In genomic region chr1:48047116-48047515, GRCh38 we compare ENCODE assay signal across 30 cellular contexts. TPM values are rescaled to one million over a fixed set of nuclear protein-coding genes. Genes with fewer than 3 reads are reported as not detected.
A peak's percentile ranks its signal among the peaks of the same experiment; 100 is the strongest.
DNase-seq lines count a peak whose midpoint lies in the region; ATAC-seq lines count a peak whose summit lies in the region.
"Had no signal": no experiment of that assay in that cellular context is flagged by ENCODE, and none has a peak within 500 bp of the region (broad histone marks: within the 10 kb centered on the region; RNA-seq: fewer than 3 reads in every experiment).

No MANE protein-coding gene starts in this region.

- no peak overlapping the region for H3K4me3 Mint-ChIP-seq in natural killer cell treated with Interleukin-12 subunit alpha and Interleukin-12 subunit beta and Interleukin-15 and Interleukin-18, amount 100 ng/mL, for 72 hours
- H3K4me3 Mint-ChIP-seq: activated naive CD4-positive, alpha-beta T cell treated with anti-CD3 and anti-CD28 coated beads for 36 hours; CD4-positive, CD25-positive, alpha-beta regulatory T cell; neural crest cell had no signal

- peaks cover 0 to 2% of the 10 kb centered on the region in 2 donors for H3K4me1 Mint-ChIP-seq in natural killer cell treated with Interleukin-12 subunit alpha and Interleukin-12 subunit beta and Interleukin-15 and Interleukin-18, amount 100 ng/mL, for 72 hours (ENCODE audit: low read depth in 2 of 2)
- H3K4me1 Mint-ChIP-seq: CD4-positive, CD25-positive, alpha-beta regulatory T cell had no signal

- no peaks in the 10 kb centered on the region for H3K36me3 Mint-ChIP-seq in natural killer cell treated with Interleukin-12 subunit alpha and Interleukin-12 subunit beta and Interleukin-15 and Interleukin-18, amount 100 ng/mL, for 72 hours
- H3K36me3 Mint-ChIP-seq: CD4-positive, CD25-positive, alpha-beta regulatory T cell had no signal

- no peak overlapping the region for H3K9ac ChIP-seq in rectal smooth muscle tissue (ENCODE audit: low read length)

- in situ Hi-C loops in Caki2 (cut with HindIII; ENCODE audit: low pct_unique_long_range_greater_than_20kb, low sequenced_read_pairs): no loop called here

- peak overlapping the region; percentile 3 for H3K27ac ChIP-seq in rectal smooth muscle tissue (ENCODE audit: low read depth, low read length)
- H3K27ac ChIP-seq: dorsolateral prefrontal cortex, Peyer's patch, stomach, transverse colon, VCaP had no signal

- no peak overlapping the region for H3K4me3 ChIP-seq in rectal smooth muscle tissue (ENCODE audit: low read length)
- H3K4me3 ChIP-seq: dorsolateral prefrontal cortex, Peyer's patch, stomach, transverse colon had no signal

- no peaks in the 10 kb centered on the region for H3K4me1 ChIP-seq in rectal smooth muscle tissue (ENCODE audit: control insufficient read depth, insufficient read depth, low read length)
- H3K4me1 ChIP-seq: Peyer's patch, stomach, transverse colon had no signal

- ATAC-seq in GM19328 (IDR thresholded peaks at IDR 0.05; ENCODE audit: unreplicated experiment) (no peak), HG03457 (IDR thresholded peaks at IDR 0.05; ENCODE audit: unreplicated experiment) (no peak)
- ATAC-seq in natural killer cell treated with Interleukin-12 subunit alpha and Interleukin-12 subunit beta and Interleukin-15 and Interleukin-18, amount 100 ng/mL, for 72 hours: no peak
- ATAC-seq: left ventricle myocardium superior had no signal

- no peaks in the 10 kb centered on the region for H3K36me3 ChIP-seq in rectal smooth muscle tissue (ENCODE audit: control insufficient read depth, insufficient read depth, low read length)
- H3K36me3 ChIP-seq: Peyer's patch, stomach, transverse colon had no signal

- H3K27me3 Mint-ChIP-seq in natural killer cell treated with Interleukin-12 subunit alpha and Interleukin-12 subunit beta and Interleukin-15 and Interleukin-18, amount 100 ng/mL, for 72 hours: peaks cover 8 to 10% of the 10 kb centered on the region in 2 donors

- no peaks in the 10 kb centered on the region for H3K9me3 Mint-ChIP-seq in natural killer cell treated with Interleukin-12 subunit alpha and Interleukin-12 subunit beta and Interleukin-15 and Interleukin-18, amount 100 ng/mL, for 72 hours
- H3K9me3 Mint-ChIP-seq: activated naive CD4-positive, alpha-beta T cell treated with anti-CD3 and anti-CD28 coated beads for 36 hours; CD4-positive, CD25-positive, alpha-beta regulatory T cell; neural crest cell had no signal

- DNase-seq in Caki2 (ENCODE audit: low read depth) (peak; percentile 26), RPMI7951 (ENCODE audit: low read depth) (peak; percentile 45), fibroblast of peridontal ligament (ENCODE audit: extremely low read depth) (peak; percentile 52), T1000 (lab: John Stamatoyannopoulos, UW) (no peak)
- DNase-seq in natural killer cell treated with Interleukin-12 subunit alpha and Interleukin-12 subunit beta and Interleukin-15 and Interleukin-18, amount 100 ng/mL, for 72 hours (ENCODE audit: low spot score): no peak
- DNase-seq: activated CD4-positive, alpha-beta T cell treated with anti-CD3 and anti-CD28 coated beads for 48 hours; activated naive CD4-positive, alpha-beta T cell treated with anti-CD3 and anti-CD28 coated beads for 36 hours; activated T-cell treated with anti-CD3 and anti-CD28 coated beads, Interleukin-2, amount 50 U/mL, for 48 hours; amygdala; CD4-positive, CD25-positive, alpha-beta regulatory T cell; central memory CD4-positive, alpha-beta T cell; dorsolateral prefrontal cortex; left ventricle myocardium superior; MV-4-11; NCI-H1694; NCI-H2171; NCI-H524 treated with DMSO at 0.1 percent for 48 hours; Peyer's patch; stimulated activated CD8-positive, alpha-beta memory T cell treated with anti-CD3 and anti-CD28 coated beads, Interleukin-4, amount 100 ng/mL, for 48 hours; stomach; transverse colon had no signal

- H3K27me3 ChIP-seq in rectal smooth muscle tissue (ENCODE audit: control insufficient read depth, insufficient read depth, low read length): no peaks in the 10 kb centered on the region
- H3K27me3 ChIP-seq: dorsolateral prefrontal cortex, Peyer's patch, transverse colon had no signal

- no peak overlapping the region for H3K27ac Mint-ChIP-seq in natural killer cell treated with Interleukin-12 subunit alpha and Interleukin-12 subunit beta and Interleukin-15 and Interleukin-18, amount 100 ng/mL, for 72 hours
- H3K27ac Mint-ChIP-seq: activated naive CD4-positive, alpha-beta T cell treated with anti-CD3 and anti-CD28 coated beads for 36 hours; CD4-positive, CD25-positive, alpha-beta regulatory T cell had no signal

RNA-seq across cellular contexts. Expression of gene TRABD2B, which starts 49.9 kb away (rescaled TPM):
- 0.57 and 0.96 TPM in 2 replicates for total RNA-seq in Caki2 (2014; rRNA removed; shearing (Covaris generic); ENCODE audit: low replicate concordance)
- total RNA-seq in RPMI7951 (2014; rRNA removed; shearing (Covaris generic)): not detected in 2 replicates
- not detected for total RNA-seq in natural killer cell treated with Interleukin-12 subunit alpha and Interleukin-12 subunit beta and Interleukin-15 and Interleukin-18, amount 100 ng/mL, for 72 hours
- total RNA-seq: activated naive CD4-positive, alpha-beta T cell treated with anti-CD3 and anti-CD28 coated beads for 36 hours; CD4-positive, CD25-positive, alpha-beta regulatory T cell; endothelial cell of umbilical vein; G401; mononuclear cell; T-helper 2 cell treated with Interferon-gamma antibody and Interleukin-4, amounts not matched to agents 100 ng/mL and 5 ng/mL, for 36 hours had no signal

Comparison
In these comparisons a context has a peak if more than half of its experiments do, and no peak if none do; other contexts are left out.
1. DNase-seq: peak in Caki2 (single experiment), RPMI7951 (single experiment) and fibroblast of peridontal ligament (single experiment); none in T1000 (single experiment) and natural killer cell treated with Interleukin-12 subunit alpha and Interleukin-12 subunit beta and Interleukin-15 and Interleukin-18, amount 100 ng/mL, for 72 hours (single experiment).